In genomic region chr4:41144812-41145211, GRCh38 we compare ENCODE assay signal across 10 cellular contexts.
A peak's percentile ranks its signal among the peaks of the same experiment; 100 is the strongest.
DNase-seq lines count a peak whose midpoint lies in the region; ATAC-seq lines count a peak whose summit lies in the region.
"Had no signal": no experiment of that assay in that cellular context is flagged by ENCODE, and none has a peak within 500 bp of the region (broad histone marks: within the 10 kb centered on the region; RNA-seq: fewer than 3 reads in every experiment).

No MANE protein-coding gene starts in this region.

- DNase-seq in astrocyte of the hippocampus (ENCODE audit: low read depth, low spot score), result peak; percentile 48
- peak; percentile 96 for DNase-seq in islet precursor cell
- no peak for DNase-seq in effector CD4-positive, alpha-beta T cell
- no peak for DNase-seq in hippocampal formation (lab: John Stamatoyannopoulos, UW)
- no peak for DNase-seq in C1 segment of cervical spinal cord (lab: John Stamatoyannopoulos, UW)
- DNase-seq: activated CD4-positive, alpha-beta T cell treated with anti-CD3 and anti-CD28 coated beads, Interleukin-2, amount 10 ng/mL, durations not matched to agents 7 days and 5 days; NCI-H1105 treated with DMSO at 0.1 percent for 48 hours had no signal

- H3K4me2 ChIP-seq in skeletal muscle satellite cell (ENCODE audit: low read length), result peak overlapping the region; percentile 40

- no peak overlapping the region for H3K4me3 ChIP-seq in HUES6 (ENCODE audit: low read depth, low read length)
- peak overlapping the region; percentile 20 for H3K4me3 ChIP-seq in skeletal muscle satellite cell (ENCODE audit: low read length)

- H3K9ac ChIP-seq in HUES6 (ENCODE audit: low read length), result no peak overlapping the region
- peak overlapping the region; percentile 79 for H3K9ac ChIP-seq in skeletal muscle satellite cell (ENCODE audit: low read depth, low read length)

- H3K27me3 ChIP-seq in HUES6 (ENCODE audit: control insufficient read depth, insufficient read depth, low read length) (no peaks in the 10 kb centered on the region), skeletal muscle satellite cell (ENCODE audit: control insufficient read depth, insufficient read depth, low read length) (no peaks in the 10 kb centered on the region)

- H3K36me3 ChIP-seq in HUES6 (ENCODE audit: control insufficient read depth, insufficient read depth, low read length) (no peaks in the 10 kb centered on the region; the same call in 1 of the 2 replicates), skeletal muscle satellite cell (ENCODE audit: insufficient read depth, low read length) (peaks cover 18% of the 10 kb centered on the region)

- no peak for ATAC-seq in GM18907 (IDR thresholded peaks at IDR 0.05; ENCODE audit: unreplicated experiment)

- H3K4me1 ChIP-seq in HUES6 (ENCODE audit: control insufficient read depth, insufficient read depth, low read length), result peaks cover 32% of the 10 kb centered on the region
- H3K4me1 ChIP-seq in skeletal muscle satellite cell (ENCODE audit: control insufficient read depth, insufficient read depth, low read length), result peaks cover 85% of the 10 kb centered on the region

- H3K27ac ChIP-seq in HUES6 (ENCODE audit: low read depth, low read length), result peak overlapping the region; percentile 52; the same call in 1 of the 2 replicates

- H3K9me3 ChIP-seq in HUES6 (ENCODE audit: control insufficient read depth, insufficient read depth, low read depth, low read length) (no peaks in the 10 kb centered on the region), skeletal muscle satellite cell (replicated peaks; ENCODE audit: low read length) (no peaks in the 10 kb centered on the region)

Comparison
In these comparisons a context has a peak if more than half of its experiments do, and no peak if none do; other contexts are left out.
1. DNase-seq: peak in astrocyte of the hippocampus (single experiment) and islet precursor cell (single experiment); none in effector CD4-positive, alpha-beta T cell (single experiment), hippocampal formation (0 of 2) and C1 segment of cervical spinal cord (0 of 14).